26 cellular contexts compared by ENCODE assay signal in genomic region chr17:40574292-40574691, GRCh38. TPM values are rescaled to one million over a fixed set of nuclear protein-coding genes. Genes with fewer than 3 reads are reported as not detected.
DNase-seq lines count a peak whose midpoint lies in the region; ATAC-seq, FAIRE-seq and TF ChIP-seq lines count a peak whose summit lies in the region.
"Had no signal": no experiment of that assay in that cellular context is flagged by ENCODE, and none has a peak within 500 bp of the region (broad histone marks: within the 10 kb centered on the region; RNA-seq: fewer than 3 reads in every experiment).

No MANE protein-coding gene starts in this region.

- DNase-seq in GM12891 (ENCODE audit: insufficient read length, low spot score) (no peak), K562 (ENCODE audit: extremely low read depth in 1 of 4, low spot score in 3 of 4) (no peak), SHP77 (lab: John Stamatoyannopoulos, UW) (no peak)
- DNase-seq: 8988T; ACHN; BE2C; C1 segment of cervical spinal cord; CD4-positive, alpha-beta memory T cell; CD4-positive, CD25-positive, alpha-beta regulatory T cell; CD8-positive, alpha-beta memory T cell; COR-L47; DMS 273 treated with DMSO at 0.1 percent for 48 hours; DMS153; DMS53; DMS79; DND-41; EL; GDM1 had no signal

- no peak for TF ChIP-seq RAD21 in K562 (CRISPR knock-in tag; conservative IDR thresholded peaks at IDR 0.05 in 1 of 2, IDR thresholded peaks at IDR 0.05 in 1 of 2)

- TF ChIP-seq POLR2A in GM12891 (IDR thresholded peaks at IDR 0.05; ENCODE audit: low read depth, low read length) (no peak), K562 (conservative IDR thresholded peaks at IDR 0.05) (no peak)

- TF ChIP-seq EP300 in K562 (IDR thresholded peaks at IDR 0.05; ENCODE audit: low read length): no peak

- H3K4me1 ChIP-seq in HEK293 (ENCODE audit: control insufficient read depth, insufficient read depth, low read length) (no peaks in the 10 kb centered on the region), K562 (replicated peaks in 1 of 2; ENCODE audit: control insufficient read depth in 2 of 2, insufficient read depth in 2 of 2, low read length in 2 of 2) (no peaks in the 10 kb centered on the region)
- H3K4me1 ChIP-seq: BE2C had no signal

- H3K9ac ChIP-seq in K562 (ENCODE audit: insufficient read depth in 1 of 2, low read depth in 2 of 2, low read length in 2 of 2): no peak overlapping the region
- H3K9ac ChIP-seq: BLaER1 had no signal

- CTCF ChIA-PET in HEK293 (lab: Yijun Ruan, JAX) (interaction anchor here (0.8 to 5.9 kb wide), 3 partner anchors 14 to 51 kb away, joined by 3 to 39 read pairs (median 4); no protein-coding TSS in a partner anchor), K562 (lab: Yijun Ruan, JAX; ENCODE audit: low intra/inter-chr PET ratio) (no interaction called here)

- H3K27me3 ChIP-seq in K562 (ENCODE audit: control insufficient read depth in 2 of 2, insufficient read depth in 2 of 2, low read length in 2 of 2): no peaks in the 10 kb centered on the region; a peak in 1 of 5 replicates
- H3K27me3 ChIP-seq: BLaER1 had no signal

- in situ Hi-C loops in K562 (cut with MboI): no loop called here

- no peaks in the 10 kb centered on the region for H3K36me3 ChIP-seq in HEK293 (ENCODE audit: control insufficient read depth in 2 of 2, insufficient read depth in 1 of 2, low read length in 2 of 2)
- no peaks in the 10 kb centered on the region for H3K36me3 ChIP-seq in K562 (ENCODE audit: control insufficient read depth, insufficient read depth, low read length)
- H3K36me3 ChIP-seq: BE2C, BLaER1 had no signal

- no peak overlapping the region for H2AFZ ChIP-seq in K562 (ENCODE audit: low read depth, low read length)

- BruUV-seq in K562 (replicated peaks; lab: Mats Ljungman, UMichigan): no TSS peak

- H3K9me3 ChIP-seq in HEK293 (ENCODE audit: control insufficient read depth, insufficient read depth, low read depth, low read length) (no peaks in the 10 kb centered on the region), K562 (replicated peaks; ENCODE audit: control insufficient read depth, insufficient read depth, low read depth, low read length) (no peaks in the 10 kb centered on the region)

- ATAC-seq in K562: no peak
- ATAC-seq in HG03439 (IDR thresholded peaks at IDR 0.05; ENCODE audit: unreplicated experiment): no peak

- FAIRE-seq in GM12891 (lab: Jason Lieb, UNC) (peak; percentile 50), K562 (lab: Jason Lieb, UNC) (no peak)
- FAIRE-seq: A204.1, GM12892, GM18507 had no signal

- no peaks in the 10 kb centered on the region for H4K20me1 ChIP-seq in K562 (replicated peaks; ENCODE audit: control insufficient read depth, insufficient read depth, low read length)
- H4K20me1 ChIP-seq: BLaER1 had no signal

- H3K27ac ChIP-seq in HEK293 (ENCODE audit: extremely low read depth, low read depth, low read length) (no peak overlapping the region), K562 (ENCODE audit: extremely low read depth, low read depth, low read length) (no peak overlapping the region)
- H3K27ac ChIP-seq: BLaER1 had no signal

- H3K4me3 ChIP-seq in HEK293 (ENCODE audit: low read depth, low read length) (no peak overlapping the region), K562 (no peak overlapping the region)
- H3K4me3 ChIP-seq: BLaER1 had no signal

- no peak for TF ChIP-seq CTCF in HEK293 (tag by site-specific recombination; IDR thresholded peaks at IDR 0.05)
- no peak for TF ChIP-seq CTCF in K562 (IDR thresholded peaks at IDR 0.05 in 2 of 3, conservative IDR thresholded peaks at IDR 0.05 in 1 of 3; ENCODE audit: insufficient read depth in 2 of 3, low read depth in 1 of 3, low read length in 3 of 3)

- H3K79me2 ChIP-seq in K562 (ENCODE audit: control insufficient read depth, insufficient read depth, low read length): no peaks in the 10 kb centered on the region

- intact Hi-C loops in K562 (cut with micrococcal nuclease): no loop called here

- POLR2A ChIA-PET in HEK293 (lab: Yijun Ruan, JAX) (no interaction called here), K562 (lab: Yijun Ruan, JAX) (no interaction called here)

- no peaks in the 10 kb centered on the region for H3K9me1 ChIP-seq in K562 (ENCODE audit: control insufficient read depth, insufficient read depth, low read length)

- H3K4me2 ChIP-seq in K562 (ENCODE audit: insufficient read depth, low read length): no peak overlapping the region
- H3K4me2 ChIP-seq: BLaER1 had no signal

TF ChIP-seq in GM12891, 5 proteins besides CTCF, POLR2A, EP300 and RAD21:
- TF ChIP-seq TAF1 (IDR thresholded peaks at IDR 0.05; ENCODE audit: low read depth, low read length): no peak

TF ChIP-seq in HEK293, 187 proteins besides CTCF, POLR2A, EP300 and RAD21:
- TF ChIP-seq, protein P1, sequence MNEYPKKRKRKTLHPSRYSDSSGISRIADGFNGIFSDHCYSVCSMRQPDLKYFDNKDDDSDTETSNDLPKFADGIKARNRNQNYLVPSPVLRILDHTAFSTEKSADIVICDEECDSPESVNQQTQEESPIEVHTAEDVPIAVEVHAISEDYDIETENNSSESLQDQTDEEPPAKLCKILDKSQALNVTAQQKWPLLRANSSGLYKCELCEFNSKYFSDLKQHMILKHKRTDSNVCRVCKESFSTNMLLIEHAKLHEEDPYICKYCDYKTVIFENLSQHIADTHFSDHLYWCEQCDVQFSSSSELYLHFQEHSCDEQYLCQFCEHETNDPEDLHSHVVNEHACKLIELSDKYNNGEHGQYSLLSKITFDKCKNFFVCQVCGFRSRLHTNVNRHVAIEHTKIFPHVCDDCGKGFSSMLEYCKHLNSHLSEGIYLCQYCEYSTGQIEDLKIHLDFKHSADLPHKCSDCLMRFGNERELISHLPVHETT (tag by site-specific recombination; IDR thresholded peaks at IDR 0.05): no peak
- peak; percentile 23; the same call in 1 of the 2 replicates for TF ChIP-seq ZNF146 (tag by site-specific recombination; IDR thresholded peaks at IDR 0.05)

TF ChIP-seq in K562, 482 proteins besides CTCF, POLR2A, EP300 and RAD21:
- peak; percentile 62 for TF ChIP-seq ZNF146 (CRISPR knock-in tag; IDR thresholded peaks at IDR 0.05; ENCODE audit: unreplicated experiment)
- peak; percentile 93 for TF ChIP-seq ZNF324 (CRISPR knock-in tag; IDR thresholded peaks at IDR 0.05)
- TF ChIP-seq ZNF77 (CRISPR knock-in tag; IDR thresholded peaks at IDR 0.05): no peak
- no peak for TF ChIP-seq JUNB (CRISPR knock-in tag; conservative IDR thresholded peaks at IDR 0.05)
- peak; percentile 23 for TF ChIP-seq RBM25 (IDR thresholded peaks at IDR 0.05; ENCODE audit: low read depth, low read length, severe bottlenecking)

RNA-seq across cellular contexts. Expression of gene CCR7, which starts 9.0 kb away (rescaled TPM):
- 156 TPM for polyA plus RNA-seq in GM12891 (2012; ENCODE audit: low read depth, missing spikeins)
- total RNA-seq in K562 (2011; cell fraction: chromatin; rRNA removed; ENCODE audit: low replicate concordance): 0.62 and 2.8 TPM in 2 replicates
- 1.6 and 2.2 TPM in 2 replicates for total RNA-seq in K562 (2011; cell fraction: nucleolus; rRNA removed)
- total RNA-seq in K562 (2011; cell fraction: nucleoplasm; rRNA removed): 1.1 and 1.2 TPM in 2 replicates
- 0.14 and 0.33 TPM in 2 replicates for total RNA-seq in K562 (2014; rRNA removed)
- 0.13 and 0.22 TPM in 2 replicates for total RNA-seq in K562 (2014; rRNA removed; fragmentation: Illumina TruSeq; extraction: Trizol)
- total RNA-seq in K562 (2015; rRNA removed; fragmentation: Illumina TruSeq; extraction: Trizol): 0.30 and 0.51 TPM in 2 replicates
- total RNA-seq in K562 (2021): 1.1 and 1.3 TPM in 2 replicates
- polyA plus RNA-seq in K562 (2011; rRNA removed): 0.46 and 1.4 TPM in 2 replicates
- 0.83 and 6.2 TPM in 2 replicates for polyA plus RNA-seq in K562 (2011; cell fraction: cytosol; rRNA removed)
- polyA plus RNA-seq in K562 (2011; cell fraction: nucleus; rRNA removed): 0.28 and 2.5 TPM in 2 replicates
- polyA plus RNA-seq in K562 (2012): 0.48 and 2.1 TPM in 2 replicates
- polyA plus RNA-seq in K562 (2014; fragmentation: Illumina TruSeq; extraction: Trizol): 0.48 and 0.73 TPM in 2 replicates
- 1 to 10 TPM in 1 of 2 experiments, under 1 TPM in 1; 0.58 to 1.0 TPM for polyA plus RNA-seq in K562 (2014; fragmentation: Nextera tagmentation; extraction: Ambion mirVana)
- 0.32 and 0.56 TPM in 2 replicates for polyA plus RNA-seq in K562 (2014; rRNA removed)
- polyA minus RNA-seq in K562 (2011; rRNA and poly(A)+ RNA removed): 1.1 and 4.7 TPM in 2 replicates
- 1.3 TPM in 1 of 2 replicates, not detected in the other for polyA minus RNA-seq in K562 (2011; cell fraction: cytosol; rRNA and poly(A)+ RNA removed)
- 0.67 and 1.5 TPM in 2 replicates for polyA minus RNA-seq in K562 (2011; cell fraction: nucleus; rRNA and poly(A)+ RNA removed)
- total RNA-seq: Daoy, G401 had no signal
